Comparison of ENCODE assay signal across 28 cellular contexts in genomic region chr1:207039380-207040180, GRCh38. TPM values are rescaled to one million over a fixed set of nuclear protein-coding genes. Genes with fewer than 3 reads are reported as not detected.
DNase-seq lines count a peak whose midpoint lies in the region; ATAC-seq and TF ChIP-seq lines count a peak whose summit lies in the region.
"Had no signal": no experiment of that assay in that cellular context is flagged by ENCODE, and none has a peak within 500 bp of the region (broad histone marks: within the 10 kb centered on the region; RNA-seq: fewer than 3 reads in every experiment).

No MANE protein-coding gene starts in this region.

- H3K9me3 ChIP-seq in SJSA1 (replicated peaks) (no peaks in the 10 kb centered on the region), left lung (no peaks in the 10 kb centered on the region), smooth muscle cell (replicated peaks; ENCODE audit: low read depth) (no peaks in the 10 kb centered on the region)
- H3K9me3 ChIP-seq: lower lobe of right lung, MG63, mucosa of descending colon, ovary, sigmoid colon, testis, uterus had no signal

- WGBS in smooth muscle cell (ENCODE audit: low lambda C conversion rate), result 99% methylated on average over 4 of the region's 4 CpGs

- H3K9ac ChIP-seq in smooth muscle cell (ENCODE audit: low read depth), result no peak overlapping the region

- H3K4me3 ChIP-seq in SJSA1, result no peak overlapping the region
- no peak overlapping the region for H3K4me3 ChIP-seq in left lung
- no peak overlapping the region for H3K4me3 ChIP-seq in smooth muscle cell
- H3K4me3 ChIP-seq: dorsolateral prefrontal cortex, GM23338, lower lobe of right lung, MG63, mucosa of descending colon, ovary, sigmoid colon, testis, uterus had no signal

- H2AFZ ChIP-seq in smooth muscle cell (ENCODE audit: low read depth), result no peak overlapping the region
- H2AFZ ChIP-seq: GM23338 had no signal

- H3K27ac ChIP-seq in SJSA1 (peak overlapping the region; percentile 19; the same call in 1 of the 2 replicates), epithelial cell of prostate (peak overlapping the region; percentile 15), left lung (no peak overlapping the region), smooth muscle cell (ENCODE audit: low read depth) (peak overlapping the region; percentile 61)
- H3K27ac ChIP-seq: dorsolateral prefrontal cortex, lower lobe of right lung, ovary, sigmoid colon, testis, uterus had no signal

- H3K27me3 ChIP-seq in SJSA1 (replicated peaks), result no peaks in the 10 kb centered on the region
- no peaks in the 10 kb centered on the region for H3K27me3 ChIP-seq in left lung
- no peaks in the 10 kb centered on the region for H3K27me3 ChIP-seq in smooth muscle cell (ENCODE audit: low read depth)
- H3K27me3 ChIP-seq: dorsolateral prefrontal cortex, MG63, ovary, sigmoid colon, testis, uterus had no signal

- H3K4me2 ChIP-seq in smooth muscle cell, result no peak overlapping the region
- H3K4me2 ChIP-seq: GM23338 had no signal

- no peak for TF ChIP-seq CTCF in left lung (IDR thresholded peaks at IDR 0.05)
- TF ChIP-seq CTCF in smooth muscle cell (IDR thresholded peaks at IDR 0.05; ENCODE audit: borderline replicate concordance, insufficient read depth, poor library complexity, severe bottlenecking), result no peak

- no peaks in the 10 kb centered on the region for H3K79me2 ChIP-seq in smooth muscle cell (ENCODE audit: low read depth)

- no peak for DNase-seq in SJSA1 (ENCODE audit: low read depth in 1 of 2, low spot score in 2 of 2)
- DNase-seq in epithelial cell of prostate (ENCODE audit: low read depth, low spot score), result no peak
- no peak for DNase-seq in left lung
- no peak for DNase-seq in smooth muscle cell (lab: John Stamatoyannopoulos, UW; ENCODE audit: unreplicated experiment)
- no peak for DNase-seq in T-helper 1 cell
- DNase-seq: activated CD4-positive, CD25-positive, alpha-beta regulatory T cell treated with anti-CD3 and anti-CD28 coated beads, Interleukin-2, amount 50 U/mL, for 72 hours; activated CD8-positive, alpha-beta memory T cell treated with anti-CD3 and anti-CD28 coated beads for 24 hours; activated effector memory CD4-positive, alpha-beta T cell treated with Interleukin-2 at 50 U/mL for 16 hours; activated naive CD8-positive, alpha-beta T cell treated with anti-CD3 and anti-CD28 coated beads, Interleukin-2, amount 10 ng/mL, durations not matched to agents 7 days and 5 days; CD4-positive, alpha-beta T cell; dorsolateral prefrontal cortex; lower lobe of right lung; MG63; mucosa of descending colon; NCI-H1105 treated with DMSO at 0.1 percent for 48 hours; NCI-H2029; NCI-H2227 treated with DMSO at 0.1 percent for 48 hours; ovary; sigmoid colon; stimulated activated CD4-positive, alpha-beta T cell treated with anti-CD3 and anti-CD28 coated beads, Interleukin-15, amount 100 ng/mL, for 24 hours; stimulated activated naive B cell treated with anti-CD40 and anti-IgM and Interleukin-4, amounts not matched to agents 10 μg/mL and 1 μg/mL and 100 μg/mL, for 72 hours; T-helper 17 cell; testis; uterus had no signal

- H4K20me1 ChIP-seq in smooth muscle cell (ENCODE audit: low read depth), result no peaks in the 10 kb centered on the region

- ATAC-seq in left lung, result peak; percentile 35
- no peak for ATAC-seq in GM18519 (IDR thresholded peaks at IDR 0.05; ENCODE audit: low FRiP score, unreplicated experiment)
- ATAC-seq in HG02759 (IDR thresholded peaks at IDR 0.05; ENCODE audit: unreplicated experiment), result no peak
- ATAC-seq: GM23338; mucosa of descending colon; stimulated activated naive B cell treated with anti-CD40 and anti-IgM and Interleukin-4, amounts not matched to agents 10 μg/mL and 1 μg/mL and 100 μg/mL, for 72 hours; T-helper 17 cell had no signal

- intact Hi-C loops in left lung (cut with DNase I), result no loop called here

- peaks cover 24% of the 10 kb centered on the region for H3K4me1 ChIP-seq in SJSA1 (replicated peaks)
- H3K4me1 ChIP-seq in left lung, result no peaks in the 10 kb centered on the region
- no peaks in the 10 kb centered on the region for H3K4me1 ChIP-seq in smooth muscle cell (ENCODE audit: low read depth)
- H3K4me1 ChIP-seq: lower lobe of right lung, testis, uterus had no signal

- peaks cover 7% of the 10 kb centered on the region for H3F3A ChIP-seq in smooth muscle cell (ENCODE audit: low read depth)

- H3K36me3 ChIP-seq in SJSA1 (peaks cover 6% of the 10 kb centered on the region; the same call in 1 of the 2 replicates), left lung (no peaks in the 10 kb centered on the region), smooth muscle cell (ENCODE audit: low read depth) (no peaks in the 10 kb centered on the region)
- H3K36me3 ChIP-seq: lower lobe of right lung, ovary, sigmoid colon, uterus had no signal

RNA-seq across cellular contexts. Expression of gene C1orf116, which starts 7.0 kb away (rescaled TPM):
- 0.03 TPM in 1 of 2 replicates, not detected in the other for total RNA-seq in SJSA1 (2014; rRNA removed; shearing (Covaris generic))
- total RNA-seq in left lung (100 to 1,000 TPM; 101 to 212 TPM), smooth muscle cell (3.2 and 6.0 TPM in 2 replicates)
- 0.14 and 2.7 TPM in 2 replicates for polyA plus RNA-seq in smooth muscle cell
- total RNA-seq: activated naive CD8-positive, alpha-beta T cell treated with anti-CD3 and anti-CD28 coated beads, Interleukin-2, amount 10 ng/mL, durations not matched to agents 7 days and 5 days had no signal

RNA-seq across cellular contexts. Expression of gene YOD1, which starts 11.4 kb away (rescaled TPM):
- total RNA-seq in SJSA1 (2014; rRNA removed; shearing (Covaris generic)), result 5.6 and 9.9 TPM in 2 replicates
- total RNA-seq in left lung, result 1 to 10 TPM; 7.3 to 9.9 TPM
- 31.9 and 37.9 TPM in 2 replicates for total RNA-seq in smooth muscle cell
- polyA plus RNA-seq in smooth muscle cell, result 3.8 and 5.6 TPM in 2 replicates

RNA-seq across cellular contexts. Expression of gene PFKFB2, which starts 13.5 kb away (rescaled TPM):
- 1.5 and 3.8 TPM in 2 replicates for total RNA-seq in SJSA1 (2014; rRNA removed; shearing (Covaris generic))
- 10 to 100 TPM; 52.6 to 63.8 TPM for total RNA-seq in left lung
- total RNA-seq in smooth muscle cell, result 9.8 and 15.6 TPM in 2 replicates
- polyA plus RNA-seq in smooth muscle cell, result 2.1 and 5.0 TPM in 2 replicates

RNA-seq across cellular contexts. Expression of gene C4BPB, which starts 49.1 kb away (rescaled TPM):
- total RNA-seq in SJSA1 (2014; rRNA removed; shearing (Covaris generic)), result 0.28 and 1.8 TPM in 2 replicates
- 1 to 10 TPM; 4.3 to 6.4 TPM for total RNA-seq in left lung
- total RNA-seq in smooth muscle cell, result 0.99 and 1.2 TPM in 2 replicates
- polyA plus RNA-seq in smooth muscle cell, result 0.60 and 1.00 TPM in 2 replicates
- total RNA-seq: dorsolateral prefrontal cortex, GM23338, SK-MEL-5, uterus had no signal
- polyA plus RNA-seq: GM23338 had no signal

Comparison
In these comparisons a context has a peak if more than half of its experiments do, and no peak if none do; other contexts are left out.
1. H3K27ac ChIP-seq: peak in SJSA1 (single experiment), epithelial cell of prostate (single experiment) and smooth muscle cell (single experiment); none in left lung (0 of 2).
2. RNA of gene C1orf116, which starts 7.0 kb away (total RNA-seq): 101 to 212 TPM in left lung; 3.2 to 6.0 TPM in smooth muscle cell and 0.03 TPM in SJSA1; every median in the first group is over 10 times any median in the second.